10 cellular contexts compared by ENCODE assay signal in genomic region chr4:68249434-68249833, GRCh38. TPM values are rescaled to one million over a fixed set of nuclear protein-coding genes. Genes with fewer than 3 reads are reported as not detected.
DNase-seq lines count a peak whose midpoint lies in the region; ATAC-seq, FAIRE-seq and TF ChIP-seq lines count a peak whose summit lies in the region.
"Had no signal": no experiment of that assay in that cellular context is flagged by ENCODE, and none has a peak within 500 bp of the region (broad histone marks: within the 10 kb centered on the region; RNA-seq: fewer than 3 reads in every experiment).

No MANE protein-coding gene starts in this region.

- H3K27ac ChIP-seq in GM12878 (ENCODE audit: control insufficient read depth, insufficient read depth) (no peak overlapping the region), dorsolateral prefrontal cortex (no peak overlapping the region)

- H3K27ac Mint-ChIP-seq in glutamatergic neuron (ENCODE audit: unreplicated experiment), result no peak overlapping the region

- FAIRE-seq in GM12878 (lab: Jason Lieb, UNC), result peak; percentile 83

- no peaks in the 10 kb centered on the region for H3K9me3 ChIP-seq in GM12878 (replicated peaks; ENCODE audit: control insufficient read depth, insufficient read depth, low read length)

- H2AFZ ChIP-seq in GM12878 (ENCODE audit: control insufficient read depth, low read depth, low read length), result no peak overlapping the region; the same call in 1 of the 2 replicates

- H3K4me3 Mint-ChIP-seq in glutamatergic neuron (ENCODE audit: unreplicated experiment), result no peak overlapping the region

- no peak overlapping the region for H3K4me3 ChIP-seq in GM12878
- no peak overlapping the region for H3K4me3 ChIP-seq in dorsolateral prefrontal cortex

- no peak for TF ChIP-seq POLR2A in GM12878 (IDR thresholded peaks at IDR 0.05; ENCODE audit: low read depth, low read length)

- H3K9me3 Mint-ChIP-seq in glutamatergic neuron (ENCODE audit: unreplicated experiment), result no peaks in the 10 kb centered on the region

- CTCF ChIA-PET in GM12878 (lab: Yijun Ruan, JAX), result interaction anchor here (0.6 kb wide), 1 partner anchor 79 kb away, joined by 3 read pairs; no protein-coding TSS in a partner anchor

- DNase-seq in GM12878 (ENCODE audit: low read depth, low spot score), result no peak
- DNase-seq in midbrain (lab: John Stamatoyannopoulos, UW), result no peak
- no peak for DNase-seq in dorsolateral prefrontal cortex
- no peak for DNase-seq in glutamatergic neuron
- DNase-seq in NCI-H2171 (lab: John Stamatoyannopoulos, UW), result no peak
- DNase-seq: retina had no signal

- no peaks in the 10 kb centered on the region for H3K36me3 ChIP-seq in GM12878 (ENCODE audit: control insufficient read depth in 2 of 2, insufficient read depth in 2 of 2, low read length in 1 of 2)

- H3K4me2 ChIP-seq in GM12878 (ENCODE audit: control insufficient read depth, insufficient read depth), result no peak overlapping the region

- in situ Hi-C loops in GM12878 (cut with MboI), result no loop called here

- intact Hi-C loops in GM12878 (cut with micrococcal nuclease; ENCODE audit: unreplicated experiment) (no loop called here), dorsolateral prefrontal cortex (cut with DNase I) (no loop called here)

- no peaks in the 10 kb centered on the region for H4K20me1 ChIP-seq in GM12878 (ENCODE audit: control insufficient read depth, insufficient read depth)

- no peaks in the 10 kb centered on the region for H3K36me3 Mint-ChIP-seq in glutamatergic neuron (ENCODE audit: unreplicated experiment)

- SMC1A ChIA-PET in GM12878 (lab: Charles Lee; ENCODE audit: uncharacterized antibody, unreplicated experiment), result interaction anchor here (0.6 to 0.9 kb wide), 2 partner anchors 11 to 502 kb away, joined by 3 to 4 read pairs; no protein-coding TSS in a partner anchor

- peak in 1 of 2 experiments; percentile 54; a peak in 1 of 4 replicates for TF ChIP-seq EP300 in GM12878 (IDR thresholded peaks at IDR 0.05; ENCODE audit: borderline replicate concordance in 1 of 2, control insufficient read depth in 1 of 2, low read depth in 2 of 2, low read length in 2 of 2)

- H3K9ac ChIP-seq in GM12878 (ENCODE audit: control insufficient read depth, insufficient read depth, low read length), result no peak overlapping the region

- POLR2A ChIA-PET in GM12878 (lab: Charles Lee), result no interaction called here

- H3K79me2 ChIP-seq in GM12878 (ENCODE audit: control insufficient read depth, insufficient read depth, low read length), result no peaks in the 10 kb centered on the region

- TF ChIP-seq CTCF in GM12878 (IDR thresholded peaks at IDR 0.05 in 2 of 3, conservative IDR thresholded peaks at IDR 0.05 in 1 of 3; ENCODE audit: control insufficient read depth in 2 of 3, extremely low read depth in 1 of 3, insufficient read depth in 1 of 3, low read depth in 3 of 3, low read length in 3 of 3), result no peak
- TF ChIP-seq CTCF in dorsolateral prefrontal cortex (IDR thresholded peaks at IDR 0.05 in 54 of 56, conservative IDR thresholded peaks at IDR 0.05 in 2 of 56; ENCODE audit: low read depth in 1 of 56, partially characterized antibody in 56 of 56), result no peak
- no peak for TF ChIP-seq CTCF in glutamatergic neuron (IDR thresholded peaks at IDR 0.05; ENCODE audit: partially characterized antibody, unreplicated experiment)

- ATAC-seq in GM18861 (IDR thresholded peaks at IDR 0.05; ENCODE audit: unreplicated experiment) (peak; percentile 79), GM21423 (IDR thresholded peaks at IDR 0.05; ENCODE audit: unreplicated experiment) (peak; percentile 88), HG03175 (IDR thresholded peaks at IDR 0.05; ENCODE audit: unreplicated experiment) (peak; percentile 65), GM12878 (peak; percentile 90)

- H3K27me3 Mint-ChIP-seq in glutamatergic neuron (ENCODE audit: unreplicated experiment), result no peaks in the 10 kb centered on the region

- no peak for TF ChIP-seq RAD21 in GM12878 (IDR thresholded peaks at IDR 0.05; ENCODE audit: insufficient read depth, low read depth, low read length)

- no peaks in the 10 kb centered on the region for H3K27me3 ChIP-seq in GM12878 (replicated peaks in 1 of 2; ENCODE audit: control insufficient read depth in 2 of 2, insufficient read depth in 2 of 2, low read length in 1 of 2)
- H3K27me3 ChIP-seq in dorsolateral prefrontal cortex, result peaks cover 0 to 2% (median 0%) of the 10 kb centered on the region in 45 donors

- 0 out of 2 replicates have a peak, but pooled peaks cover 4% of the 10 kb centered on the region for H3K4me1 ChIP-seq in GM12878 (ENCODE audit: control insufficient read depth, insufficient read depth, low read length)

- no peaks in the 10 kb centered on the region for H3K4me1 Mint-ChIP-seq in glutamatergic neuron (ENCODE audit: low read depth, unreplicated experiment)

- RAD21 ChIA-PET in GM12878 (lab: Charles Lee; ENCODE audit: unreplicated experiment), result no interaction called here

- BruUV-seq in GM12878 (replicated peaks; lab: Mats Ljungman, UMichigan), result no TSS peak

TF ChIP-seq in GM12878, 131 proteins besides CTCF, POLR2A, EP300 and RAD21 (continues in another document):
- no peak for TF ChIP-seq ELK1 (IDR thresholded peaks at IDR 0.05; ENCODE audit: low read depth, low read length)
- peak; percentile 25; the same call in 1 of the 2 replicates for TF ChIP-seq GABPA (IDR thresholded peaks at IDR 0.05; ENCODE audit: low read depth)
- TF ChIP-seq SREBF2 (IDR thresholded peaks at IDR 0.05; ENCODE audit: low read length), result no peak
- no peak for TF ChIP-seq SUZ12 (IDR thresholded peaks at IDR 0.05; ENCODE audit: unreplicated experiment)
- no peak for TF ChIP-seq MYB (IDR thresholded peaks at IDR 0.05; ENCODE audit: borderline replicate concordance, low read depth, low read length)
- TF ChIP-seq NFYA (IDR thresholded peaks at IDR 0.05; ENCODE audit: borderline replicate concordance, low read depth, low read length), result no peak
- TF ChIP-seq RUNX3 (IDR thresholded peaks at IDR 0.05; ENCODE audit: low read length), result peak; percentile 60; the same call in 1 of the 2 replicates
- TF ChIP-seq RBBP5 (conservative IDR thresholded peaks at IDR 0.05), result no peak
- no peak for TF ChIP-seq ESRRA (IDR thresholded peaks at IDR 0.05; ENCODE audit: low read length)
- no peak for TF ChIP-seq TCF7 (IDR thresholded peaks at IDR 0.05; ENCODE audit: borderline replicate concordance)
- TF ChIP-seq ETV6 (conservative IDR thresholded peaks at IDR 0.05 in 1 of 2, IDR thresholded peaks at IDR 0.05 in 1 of 2; ENCODE audit: borderline replicate concordance in 1 of 2, low read depth in 1 of 2), result peak in 1 of 2 experiments; percentile 52; a peak in 1 of 4 replicates
- no peak for TF ChIP-seq TCF3 (IDR thresholded peaks at IDR 0.05; ENCODE audit: borderline replicate concordance, insufficient read depth, low read depth, low read length)
- no peak for TF ChIP-seq PAX8 (IDR thresholded peaks at IDR 0.05)
- TF ChIP-seq NFIC (IDR thresholded peaks at IDR 0.05; ENCODE audit: low read depth, low read length), result peak; percentile 59; the same call in 1 of the 2 replicates
- no peak for TF ChIP-seq USF1 (IDR thresholded peaks at IDR 0.05; ENCODE audit: borderline replicate concordance, extremely low read length, insufficient read depth, low read depth, low read length)
- no peak for TF ChIP-seq SMARCA5 (IDR thresholded peaks at IDR 0.05)
- no peak for TF ChIP-seq TAF1 (IDR thresholded peaks at IDR 0.05; ENCODE audit: borderline replicate concordance, low read depth, low read length)

RNA-seq across cellular contexts. Expression of gene TMPRSS11B, which starts 3.9 kb away (rescaled TPM):
- total RNA-seq in GM12878 (2013; cell fraction: nucleolus; rRNA removed), result not detected in 2 replicates
- total RNA-seq in GM12878 (2014; rRNA removed) (not detected in 2 replicates), GM12878 (2014; rRNA removed; fragmentation: Illumina TruSeq; extraction: Trizol) (not detected in 2 replicates), GM12878 (2021) (not detected in 2 replicates), dorsolateral prefrontal cortex (not detected), glutamatergic neuron (ENCODE audit: unreplicated experiment) (not detected)
- polyA plus RNA-seq in GM12878 (2011; ENCODE audit: low read depth), result not detected
- polyA plus RNA-seq in GM12878 (2011; rRNA removed) (0.12 TPM in 1 of 2 replicates, not detected in the other), GM12878 (2014; fragmentation: Illumina TruSeq; extraction: Trizol) (not detected in 2 replicates), GM12878 (2014; fragmentation: Nextera tagmentation; extraction: Ambion mirVana) (not detected), GM12878 (2014; rRNA removed) (not detected in 2 replicates), GM12878 (2016; fragmentation: Nextera tagmentation; extraction: Ambion mirVana) (not detected)
- 0.01 TPM in 1 of 2 replicates, not detected in the other for polyA plus RNA-seq in GM12878 (2011; cell fraction: cytosol; rRNA removed)
- polyA plus RNA-seq in GM12878 (2011; cell fraction: nucleus; rRNA removed), result not detected in 2 replicates
- not detected in 2 replicates for polyA plus RNA-seq in GM12878 (2012)
- polyA minus RNA-seq in GM12878 (2011; rRNA and poly(A)+ RNA removed), result not detected in 2 replicates
- not detected in 2 replicates for polyA minus RNA-seq in GM12878 (2011; cell fraction: cytosol; rRNA and poly(A)+ RNA removed)
- not detected in 2 replicates for polyA minus RNA-seq in GM12878 (2011; cell fraction: nucleus; rRNA and poly(A)+ RNA removed)
- total RNA-seq: chondrocyte had no signal
